In genomic region chr5:81016116-81016515, GRCh38 we compare ENCODE assay signal across 22 cellular contexts. TPM values are rescaled to one million over a fixed set of nuclear protein-coding genes. Genes with fewer than 3 reads are reported as not detected.
DNase-seq lines count a peak whose midpoint lies in the region; ATAC-seq and TF ChIP-seq lines count a peak whose summit lies in the region.
"Had no signal": no experiment of that assay in that cellular context is flagged by ENCODE, and none has a peak within 500 bp of the region (broad histone marks: within the 10 kb centered on the region; RNA-seq: fewer than 3 reads in every experiment).

No MANE protein-coding gene starts in this region.

- WGBS in smooth muscle cell (ENCODE audit: low lambda C conversion rate) = 30% methylated on average over 1 of the region's 1 CpG

- H3K79me2 ChIP-seq in smooth muscle cell (ENCODE audit: low read depth) = peaks cover 34% of the 10 kb centered on the region

- no peak for DNase-seq in activated naive CD4-positive, alpha-beta T cell treated with anti-CD3 and anti-CD28 coated beads, Interleukin-2, amount 50 U/mL, for 72 hours (ENCODE audit: low spot score in 2 of 2)
- peak; percentile 68 for DNase-seq in NCI-H82 (lab: John Stamatoyannopoulos, UW)
- DNase-seq in left kidney (ENCODE audit: low read depth, low spot score) = peak; percentile 26
- DNase-seq in smooth muscle cell (lab: John Stamatoyannopoulos, UW; ENCODE audit: unreplicated experiment) = no peak
- DNase-seq in T-helper 2 cell treated with Interferon-gamma antibody and Interleukin-4, amounts not matched to agents 5 μg/mL and 100 μg/mL, for 36 hours (ENCODE audit: low spot score) = no peak
- no peak for DNase-seq in activated gamma-delta T cell (lab: John Stamatoyannopoulos, UW)
- no peak for DNase-seq in right atrium auricular region (ENCODE audit: low spot score)
- DNase-seq: DMS79, HFFc6, KBM-7, NCI-H1092, NCI-H1436, NCI-H187 treated with DMSO at 0.1 percent for 48 hours, NCI-H2107, NCI-H226, NCI-H774, Peyer's patch had no signal

- H3K27me3 Mint-ChIP-seq in activated naive CD4-positive, alpha-beta T cell treated with anti-CD3 and anti-CD28 coated beads, Interleukin-2, amount 50 U/mL, for 24 hours = no peaks in the 10 kb centered on the region
- no peaks in the 10 kb centered on the region for H3K27me3 Mint-ChIP-seq in T-helper 2 cell treated with Interferon-gamma antibody and Interleukin-4, amounts not matched to agents 5 μg/mL and 100 μg/mL, for 36 hours (ENCODE audit: low read depth)

- no peaks in the 10 kb centered on the region for H3K9me3 ChIP-seq in smooth muscle cell (replicated peaks; ENCODE audit: low read depth)
- no peaks in the 10 kb centered on the region for H3K9me3 ChIP-seq in right atrium auricular region
- H3K9me3 ChIP-seq: Peyer's patch, SJCRH30 had no signal

- peak overlapping the region; percentile 46 for H3K4me2 ChIP-seq in smooth muscle cell

- H3K27ac ChIP-seq in smooth muscle cell (ENCODE audit: low read depth) (no peak overlapping the region), right atrium auricular region (no peak overlapping the region)
- H3K27ac ChIP-seq: C4-2B, HL-60, Peyer's patch, SJCRH30 had no signal

- H3K36me3 Mint-ChIP-seq in activated naive CD4-positive, alpha-beta T cell treated with anti-CD3 and anti-CD28 coated beads, Interleukin-2, amount 50 U/mL, for 24 hours = peaks cover 12% of the 10 kb centered on the region
- H3K36me3 Mint-ChIP-seq in activated naive CD4-positive, alpha-beta T cell treated with anti-CD3 and anti-CD28 coated beads, Interleukin-2, amount 50 U/mL, for 72 hours = peaks cover 4 to 9% of the 10 kb centered on the region in 2 donors
- H3K36me3 Mint-ChIP-seq in T-helper 2 cell treated with Interferon-gamma antibody and Interleukin-4, amounts not matched to agents 5 μg/mL and 100 μg/mL, for 36 hours (ENCODE audit: low read depth) = no peaks in the 10 kb centered on the region

- H3K4me3 ChIP-seq in smooth muscle cell (no peak overlapping the region), right atrium auricular region (no peak overlapping the region)
- H3K4me3 ChIP-seq: Peyer's patch, SJCRH30 had no signal

- peak overlapping the region; percentile 55 for H3K27ac Mint-ChIP-seq in activated naive CD4-positive, alpha-beta T cell treated with anti-CD3 and anti-CD28 coated beads, Interleukin-2, amount 50 U/mL, for 24 hours
- H3K27ac Mint-ChIP-seq in activated naive CD4-positive, alpha-beta T cell treated with anti-CD3 and anti-CD28 coated beads, Interleukin-2, amount 50 U/mL, for 72 hours = no peak overlapping the region
- H3K27ac Mint-ChIP-seq in T-helper 2 cell treated with Interferon-gamma antibody and Interleukin-4, amounts not matched to agents 5 μg/mL and 100 μg/mL, for 36 hours = no peak overlapping the region
- H3K27ac Mint-ChIP-seq: HFFc6 had no signal

- H3K9me3 Mint-ChIP-seq in activated naive CD4-positive, alpha-beta T cell treated with anti-CD3 and anti-CD28 coated beads, Interleukin-2, amount 50 U/mL, for 24 hours = no peaks in the 10 kb centered on the region
- H3K9me3 Mint-ChIP-seq in activated naive CD4-positive, alpha-beta T cell treated with anti-CD3 and anti-CD28 coated beads, Interleukin-2, amount 50 U/mL, for 72 hours = peaks cover 0 to 3% of the 10 kb centered on the region in 2 donors
- no peaks in the 10 kb centered on the region for H3K9me3 Mint-ChIP-seq in T-helper 2 cell treated with Interferon-gamma antibody and Interleukin-4, amounts not matched to agents 5 μg/mL and 100 μg/mL, for 36 hours
- H3K9me3 Mint-ChIP-seq: HFFc6 had no signal

- H3K36me3 ChIP-seq in smooth muscle cell (ENCODE audit: low read depth) (no peaks in the 10 kb centered on the region), right atrium auricular region (no peaks in the 10 kb centered on the region)
- H3K36me3 ChIP-seq: Peyer's patch, SJCRH30 had no signal

- peaks cover 4% of the 10 kb centered on the region for H3F3A ChIP-seq in smooth muscle cell (ENCODE audit: low read depth)

- peaks cover 88% of the 10 kb centered on the region for H3K4me1 Mint-ChIP-seq in activated naive CD4-positive, alpha-beta T cell treated with anti-CD3 and anti-CD28 coated beads, Interleukin-2, amount 50 U/mL, for 24 hours
- peaks cover 31% of the 10 kb centered on the region for H3K4me1 Mint-ChIP-seq in T-helper 2 cell treated with Interferon-gamma antibody and Interleukin-4, amounts not matched to agents 5 μg/mL and 100 μg/mL, for 36 hours (ENCODE audit: low read depth)

- ATAC-seq in activated naive CD4-positive, alpha-beta T cell treated with anti-CD3 and anti-CD28 coated beads, Interleukin-2, amount 50 U/mL, for 72 hours = no peak

- H4K20me1 ChIP-seq in smooth muscle cell (ENCODE audit: low read depth) = no peaks in the 10 kb centered on the region

- no peak overlapping the region for H3K4me3 Mint-ChIP-seq in activated naive CD4-positive, alpha-beta T cell treated with anti-CD3 and anti-CD28 coated beads, Interleukin-2, amount 50 U/mL, for 24 hours
- no peak overlapping the region for H3K4me3 Mint-ChIP-seq in T-helper 2 cell treated with Interferon-gamma antibody and Interleukin-4, amounts not matched to agents 5 μg/mL and 100 μg/mL, for 36 hours
- H3K4me3 Mint-ChIP-seq: HFFc6 had no signal

- H3K4me1 ChIP-seq in smooth muscle cell (ENCODE audit: low read depth) (peaks cover 15% of the 10 kb centered on the region), right atrium auricular region (no peaks in the 10 kb centered on the region)
- H3K4me1 ChIP-seq: Peyer's patch had no signal

- no peak overlapping the region for H2AFZ ChIP-seq in smooth muscle cell (ENCODE audit: low read depth)

- TF ChIP-seq CTCF in smooth muscle cell (IDR thresholded peaks at IDR 0.05; ENCODE audit: borderline replicate concordance, insufficient read depth, poor library complexity, severe bottlenecking) = no peak
- TF ChIP-seq CTCF in right atrium auricular region (IDR thresholded peaks at IDR 0.05) = no peak

- no peak overlapping the region for H3K9ac ChIP-seq in smooth muscle cell (ENCODE audit: low read depth)

- no peaks in the 10 kb centered on the region for H3K27me3 ChIP-seq in smooth muscle cell (ENCODE audit: low read depth)
- no peaks in the 10 kb centered on the region for H3K27me3 ChIP-seq in right atrium auricular region
- H3K27me3 ChIP-seq: Peyer's patch, SJCRH30 had no signal

RNA-seq across cellular contexts. Expression of gene RASGRF2, which starts 56.0 kb away (rescaled TPM):
- 10 to 100 TPM; 13.4 to 14.5 TPM for total RNA-seq in activated naive CD4-positive, alpha-beta T cell treated with anti-CD3 and anti-CD28 coated beads, Interleukin-2, amount 50 U/mL, for 72 hours
- total RNA-seq in smooth muscle cell (24.7 and 33.8 TPM in 2 replicates), right atrium auricular region (1 to 10 TPM; 3.5 to 6.3 TPM)
- 11.1 and 16.7 TPM in 2 replicates for polyA plus RNA-seq in smooth muscle cell
- total RNA-seq: A172 had no signal

Comparison
In these comparisons a context has a peak if more than half of its experiments do, and no peak if none do; other contexts are left out.
1. DNase-seq: peak in NCI-H82 (single experiment) and left kidney (single experiment); none in activated naive CD4-positive, alpha-beta T cell treated with anti-CD3 and anti-CD28 coated beads, Interleukin-2, amount 50 U/mL, for 72 hours (0 of 2), smooth muscle cell (single experiment), T-helper 2 cell treated with Interferon-gamma antibody and Interleukin-4, amounts not matched to agents 5 μg/mL and 100 μg/mL, for 36 hours (single experiment), activated gamma-delta T cell (single experiment) and right atrium auricular region (single experiment).